37 cellular contexts compared by ENCODE assay signal in the genomic region with DNA sequence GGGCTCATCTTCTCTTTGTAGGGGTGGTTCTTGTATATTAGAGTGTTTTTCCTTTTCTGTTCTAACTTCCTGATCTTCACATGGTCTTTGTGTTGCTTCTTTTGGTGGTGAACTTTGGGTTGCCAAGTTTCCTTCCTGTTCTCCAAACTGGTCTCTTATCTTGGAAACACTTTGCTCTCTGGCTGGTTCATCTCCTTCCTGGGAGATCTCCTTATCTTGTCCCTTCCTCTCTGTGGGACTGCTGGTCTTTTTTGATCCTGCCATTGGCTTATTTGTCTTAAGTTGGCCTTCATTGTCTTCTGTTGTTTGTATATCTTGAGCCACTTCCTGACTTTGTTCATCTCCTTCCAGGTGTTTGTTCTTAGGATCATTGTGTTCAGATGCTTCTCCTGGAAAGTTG. TPM values are rescaled to one million over a fixed set of nuclear protein-coding genes. Genes with fewer than 3 reads are reported as not detected.
"Had no signal": no experiment of that assay in that cellular context is flagged by ENCODE, and none has a peak within 500 bp of the region (broad histone marks: within the 10 kb centered on the region; RNA-seq: fewer than 3 reads in every experiment).

No MANE protein-coding gene starts in this region.

- H3K4me1 ChIP-seq: esophagus muscularis mucosa, foreskin keratinocyte, gastroesophageal sphincter, heart right ventricle, left lung, parathyroid adenoma, right atrium auricular region, stomach, thyroid gland, vagina had no signal

- H3K9me3 ChIP-seq: esophagus muscularis mucosa, gastroesophageal sphincter, left lung, mucosa of descending colon, neutrophil, thyroid gland, vagina had no signal

- H3K79me2 ChIP-seq: parathyroid adenoma had no signal

- ATAC-seq: foreskin keratinocyte; gastroesophageal sphincter; heart right ventricle; left cardiac atrium; left lung; mucosa of descending colon; natural killer cell treated with Interleukin-12 subunit alpha and Interleukin-12 subunit beta and Interleukin-15 and Interleukin-18, amount 100 ng/mL, for 72 hours; sciatic nerve; stimulated activated effector memory CD8-positive, alpha-beta T cell treated with anti-CD3 and anti-CD28 coated beads, Interleukin-12 subunit alpha, Interleukin-12 subunit beta, amount 100 ng/mL, for 72 hours had no signal

- H2AFZ ChIP-seq: parathyroid adenoma had no signal

- DNase-seq: effector memory CD4-positive, alpha-beta T cell; foreskin keratinocyte; glutamatergic neuron; heart right ventricle; hippocampal formation; left cardiac atrium; left lung; mesenchymal stem cell; mucosa of descending colon; naive B cell; stimulated activated CD4-positive, alpha-beta T cell treated with anti-CD3 and anti-CD28 coated beads, Interleukin-2, amount 100 ng/mL, for 24 hours; stimulated activated CD4-positive, alpha-beta T cell treated with anti-CD3 and anti-CD28 coated beads, Interleukin-4, amount 100 ng/mL, for 24 hours; stimulated activated naive CD4-positive, alpha-beta T cell treated with Interleukin-2 at 50 U/mL for 16 hours; stomach; thyroid gland; trophoblast cell had no signal

- H3K36me3 ChIP-seq: esophagus muscularis mucosa, gastroesophageal sphincter, heart right ventricle, left lung, neutrophil, right atrium auricular region, stomach, thyroid gland, vagina had no signal

- H3K9ac ChIP-seq: parathyroid adenoma had no signal

- H3K4me3 ChIP-seq: esophagus muscularis mucosa, gastroesophageal sphincter, heart right ventricle, left lung, mucosa of descending colon, right atrium auricular region, stomach, thyroid gland, vagina had no signal

- H3K27ac ChIP-seq: esophagus muscularis mucosa, foreskin keratinocyte, gastroesophageal sphincter, heart right ventricle, left lung, neutrophil, parathyroid adenoma, right atrium auricular region, stomach, thyroid gland, vagina had no signal

- H3K27me3 ChIP-seq: right atrium auricular region, thyroid gland, vagina had no signal

RNA-seq across cellular contexts. Expression of a gene that starts 2.1 kb away (rescaled TPM):
- total RNA-seq: endothelial cell of umbilical vein; epithelial cell of proximal tubule; esophagus muscularis mucosa; fibroblast of lung; foreskin keratinocyte; gastroesophageal sphincter; heart right ventricle; kidney epithelial cell; left cardiac atrium; left lung; lung microvascular endothelial cell; mesothelial cell of epicardium; mucosa of descending colon; natural killer cell treated with Interleukin-12 subunit alpha and Interleukin-12 subunit beta and Interleukin-15 and Interleukin-18, amount 100 ng/mL, for 72 hours; neural crest cell; omental fat pad; progenitor cell of endocrine pancreas; right atrium auricular region; sciatic nerve; subcutaneous adipose tissue; temporal lobe; thyroid gland; ureter; vagina had no signal
- polyA plus RNA-seq: endothelial cell of umbilical vein, fibroblast of lung, foreskin keratinocyte, heart right ventricle, stomach had no signal

RNA-seq across cellular contexts. Expression of a gene that starts 28.5 kb away (rescaled TPM):
- total RNA-seq: endothelial cell of umbilical vein, fibroblast of lung, mesothelial cell of epicardium, neural crest cell, progenitor cell of endocrine pancreas, stomach, ureter had no signal
- polyA plus RNA-seq: endothelial cell of umbilical vein, fibroblast of lung had no signal
